Comparison of ENCODE assay signal across 20 cellular contexts in genomic region chr13:76696370-76696769, GRCh38.
DNase-seq lines count a peak whose midpoint lies in the region; ATAC-seq and TF ChIP-seq lines count a peak whose summit lies in the region.
"Had no signal": no experiment of that assay in that cellular context is flagged by ENCODE, and none has a peak within 500 bp of the region (broad histone marks: within the 10 kb centered on the region; RNA-seq: fewer than 3 reads in every experiment).

No MANE protein-coding gene starts in this region.

- no peaks in the 10 kb centered on the region for H3K27me3 ChIP-seq in Caco-2 (replicated peaks; ENCODE audit: control insufficient read depth, insufficient read depth, low read length)
- H3K27me3 ChIP-seq in SK-N-SH (ENCODE audit: insufficient read depth), result no peaks in the 10 kb centered on the region
- H3K27me3 ChIP-seq in osteoblast (ENCODE audit: insufficient read depth, low read length), result no peaks in the 10 kb centered on the region
- no peaks in the 10 kb centered on the region for H3K27me3 ChIP-seq in CD8-positive, alpha-beta T cell (ENCODE audit: insufficient read depth, low read length)
- H3K27me3 ChIP-seq: BLaER1, transverse colon had no signal

- TF ChIP-seq EP300 in SK-N-SH (IDR thresholded peaks at IDR 0.05; ENCODE audit: borderline replicate concordance in 1 of 2, low read depth in 1 of 2, low read length in 1 of 2), result no peak

- no TSS peak for BruUV-seq in Caco-2 (replicated peaks; lab: Mats Ljungman, UMichigan)

- H3K4me1 ChIP-seq in Caco-2 (peaks cover 25% of the 10 kb centered on the region), SK-N-SH (ENCODE audit: control insufficient read depth in 1 of 2, insufficient read depth in 2 of 2, low read depth in 1 of 2, low read length in 1 of 2) (peaks cover 0 to 3% of the 10 kb centered on the region in 2 experiments; a peak in 2 of 4 replicates), osteoblast (ENCODE audit: insufficient read depth, low read length) (peaks cover 7% of the 10 kb centered on the region)
- H3K4me1 ChIP-seq in CD8-positive, alpha-beta T cell (ENCODE audit: insufficient read depth, low read length), result no peaks in the 10 kb centered on the region
- H3K4me1 ChIP-seq: BLaER1, transverse colon had no signal

- H3K36me3 Mint-ChIP-seq in Caco-2 (ENCODE audit: insufficient read depth, unreplicated experiment), result no peaks in the 10 kb centered on the region
- H3K36me3 Mint-ChIP-seq in CD8-positive, alpha-beta T cell, result no peaks in the 10 kb centered on the region
- H3K36me3 Mint-ChIP-seq: activated CD4-positive, alpha-beta memory T cell treated with anti-CD3 and anti-CD28 coated beads for 36 hours; naive thymus-derived CD8-positive, alpha-beta T cell had no signal

- CTCF ChIA-PET in Caco-2 (lab: Charles Lee) (no interaction called here), SK-N-SH (lab: Yijun Ruan, JAX) (no interaction called here)
- CTCF ChIA-PET in CD8-positive, alpha-beta T cell (lab: Charles Lee), result no interaction called here

- peak overlapping the region; percentile 89 for H3K27ac Mint-ChIP-seq in Caco-2 (ENCODE audit: unreplicated experiment)
- H3K27ac Mint-ChIP-seq in CD8-positive, alpha-beta T cell, result no peak overlapping the region
- H3K27ac Mint-ChIP-seq: activated CD4-positive, alpha-beta memory T cell treated with anti-CD3 and anti-CD28 coated beads for 36 hours; activated T-cell treated with anti-CD3 and anti-CD28 coated beads, Interleukin-2, amount 50 U/mL, for 72 hours; IgD-negative memory B cell; naive thymus-derived CD8-positive, alpha-beta T cell had no signal

- no peaks in the 10 kb centered on the region for H3F3A ChIP-seq in SK-N-SH (replicated peaks; ENCODE audit: insufficient read depth)

- H3K79me2 ChIP-seq in SK-N-SH (ENCODE audit: insufficient read depth), result no peaks in the 10 kb centered on the region
- H3K79me2 ChIP-seq in osteoblast (ENCODE audit: insufficient read depth, low read length), result no peaks in the 10 kb centered on the region

- TF ChIP-seq CTCF in Caco-2 (IDR thresholded peaks at IDR 0.05; ENCODE audit: insufficient read depth in 1 of 2, low read depth in 1 of 2, low read length in 1 of 2, severe bottlenecking in 1 of 2, unreplicated experiment in 1 of 2) (no peak), SK-N-SH (IDR thresholded peaks at IDR 0.05) (no peak), osteoblast (IDR thresholded peaks at IDR 0.05; ENCODE audit: extremely low read depth, low read depth, low read length) (no peak)
- TF ChIP-seq CTCF in CD8-positive, alpha-beta T cell (IDR thresholded peaks at IDR 0.05), result no peak

- peaks cover 10% of the 10 kb centered on the region for H3K9me3 Mint-ChIP-seq in Caco-2 (ENCODE audit: unreplicated experiment)
- H3K9me3 Mint-ChIP-seq in CD8-positive, alpha-beta T cell, result no peaks in the 10 kb centered on the region
- H3K9me3 Mint-ChIP-seq: activated CD4-positive, alpha-beta memory T cell treated with anti-CD3 and anti-CD28 coated beads for 36 hours; activated T-cell treated with anti-CD3 and anti-CD28 coated beads, Interleukin-2, amount 50 U/mL, for 72 hours had no signal

- H4K20me1 ChIP-seq in SK-N-SH (ENCODE audit: insufficient read depth), result no peaks in the 10 kb centered on the region
- H4K20me1 ChIP-seq in osteoblast (ENCODE audit: insufficient read depth, low read length), result no peaks in the 10 kb centered on the region
- H4K20me1 ChIP-seq: BLaER1 had no signal

- H3K27ac ChIP-seq in SK-N-SH (ENCODE audit: low read depth in 2 of 2, low read length in 1 of 2), result peak overlapping the region; percentile 1 to 69; a peak in 2 of 4 replicates
- H3K27ac ChIP-seq in osteoblast (ENCODE audit: low read depth, low read length), result peak overlapping the region; percentile 29
- H3K27ac ChIP-seq in CD8-positive, alpha-beta T cell (ENCODE audit: low read depth, low read length), result no peak overlapping the region
- H3K27ac ChIP-seq: BLaER1, transverse colon had no signal

- no peaks in the 10 kb centered on the region for H3K27me3 Mint-ChIP-seq in Caco-2 (ENCODE audit: insufficient read depth, unreplicated experiment)
- peaks cover 4% of the 10 kb centered on the region for H3K27me3 Mint-ChIP-seq in CD8-positive, alpha-beta T cell (ENCODE audit: low read depth)

- peak overlapping the region; percentile 57 for H2AFZ ChIP-seq in SK-N-SH (ENCODE audit: low read depth)
- H2AFZ ChIP-seq in osteoblast (ENCODE audit: low read length), result peak overlapping the region; percentile 58

- H3K4me2 ChIP-seq in SK-N-SH, result no peak overlapping the region
- no peak overlapping the region for H3K4me2 ChIP-seq in osteoblast (ENCODE audit: insufficient read depth, low read length)
- H3K4me2 ChIP-seq: BLaER1 had no signal

- H3K4me3 Mint-ChIP-seq in Caco-2 (ENCODE audit: unreplicated experiment), result peak overlapping the region; percentile 9
- H3K4me3 Mint-ChIP-seq in CD8-positive, alpha-beta T cell, result no peak overlapping the region
- H3K4me3 Mint-ChIP-seq: activated CD4-positive, alpha-beta memory T cell treated with anti-CD3 and anti-CD28 coated beads for 36 hours; activated T-cell treated with anti-CD3 and anti-CD28 coated beads, Interleukin-2, amount 50 U/mL, for 72 hours; IgD-negative memory B cell; naive thymus-derived CD8-positive, alpha-beta T cell had no signal

- ATAC-seq in HG02970 (IDR thresholded peaks at IDR 0.05; ENCODE audit: low FRiP score, unreplicated experiment) (no peak), HG02571 (IDR thresholded peaks at IDR 0.05; ENCODE audit: unreplicated experiment) (no peak), HG03520 (IDR thresholded peaks at IDR 0.05; ENCODE audit: unreplicated experiment) (no peak)
- no peak for ATAC-seq in CD8-positive, alpha-beta T cell
- ATAC-seq: activated T-cell treated with anti-CD3 and anti-CD28 coated beads, Interleukin-2, amount 50 U/mL, for 72 hours; left lobe of liver; naive thymus-derived CD8-positive, alpha-beta T cell had no signal

- H3K4me1 Mint-ChIP-seq in Caco-2 (ENCODE audit: low read depth, unreplicated experiment), result peaks cover 12% of the 10 kb centered on the region
- H3K4me1 Mint-ChIP-seq in CD8-positive, alpha-beta T cell (ENCODE audit: low read depth), result no peaks in the 10 kb centered on the region
- H3K4me1 Mint-ChIP-seq: IgD-negative memory B cell; naive thymus-derived CD8-positive, alpha-beta T cell had no signal

- H3K9ac ChIP-seq in SK-N-SH, result no peak overlapping the region
- H3K9ac ChIP-seq: BLaER1 had no signal

- WGBS in SK-N-SH (ENCODE audit: low lambda C conversion rate), result 74% methylated on average over 3 of the region's 3 CpGs

- H3K9me3 ChIP-seq in Caco-2, result no peaks in the 10 kb centered on the region
- no peaks in the 10 kb centered on the region for H3K9me3 ChIP-seq in SK-N-SH
- no peaks in the 10 kb centered on the region for H3K9me3 ChIP-seq in osteoblast (ENCODE audit: low read depth, low read length)
- no peaks in the 10 kb centered on the region for H3K9me3 ChIP-seq in CD8-positive, alpha-beta T cell (ENCODE audit: low read length)
- H3K9me3 ChIP-seq: BLaER1, transverse colon had no signal

- H3K36me3 ChIP-seq in Caco-2 (ENCODE audit: control insufficient read depth, insufficient read depth, low read length), result no peaks in the 10 kb centered on the region
- H3K36me3 ChIP-seq in SK-N-SH (replicated peaks in 1 of 2; ENCODE audit: control insufficient read depth in 1 of 2, insufficient read depth in 2 of 2, low read length in 1 of 2), result no peaks in the 10 kb centered on the region
- H3K36me3 ChIP-seq in osteoblast (ENCODE audit: insufficient read depth, low read length), result no peaks in the 10 kb centered on the region
- H3K36me3 ChIP-seq in CD8-positive, alpha-beta T cell (ENCODE audit: insufficient read depth, low read length), result no peaks in the 10 kb centered on the region
- H3K36me3 ChIP-seq: BLaER1, transverse colon had no signal

- DNase-seq in Caco-2 (peak; percentile 47 to 59), SK-N-SH (peak; percentile 4), fibroblast of peridontal ligament (ENCODE audit: extremely low read depth) (peak; percentile 80), osteoblast (ENCODE audit: insufficient read length, low spot score, missing footprints) (peak; percentile 46)
- DNase-seq in CD8-positive, alpha-beta T cell, result no peak
- DNase-seq: activated CD4-positive, alpha-beta memory T cell treated with anti-CD3 and anti-CD28 coated beads for 36 hours; activated T-cell treated with anti-CD3 and anti-CD28 coated beads, Interleukin-2, amount 50 U/mL, for 72 hours; DMS153; hippocampal formation; naive thymus-derived CD8-positive, alpha-beta T cell; NK-92 treated with Interleukin-12 subunit alpha and Interleukin-12 subunit beta, amount 100 ng/mL, for 24 hours; SHP77; stimulated activated CD4-positive, alpha-beta T cell treated with anti-CD3 and anti-CD28 coated beads, Interleukin-4, amount 100 ng/mL, for 4 hours; transverse colon had no signal

- TF ChIP-seq RAD21 in SK-N-SH (IDR thresholded peaks at IDR 0.05; ENCODE audit: low read length), result no peak

- POLR2A ChIA-PET in Caco-2 (lab: Charles Lee), result no interaction called here
- POLR2A ChIA-PET in SK-N-SH (lab: Yijun Ruan, JAX), result no interaction called here
- POLR2A ChIA-PET in CD8-positive, alpha-beta T cell (lab: Charles Lee), result no interaction called here

- intact Hi-C loops in Caco-2 (cut with micrococcal nuclease; ENCODE audit: unreplicated experiment), result no loop called here
- intact Hi-C loops in CD8-positive, alpha-beta T cell (cut with DNase I, micrococcal nuclease), result no loop called here

- no peaks in the 10 kb centered on the region for H3K9me2 ChIP-seq in SK-N-SH

- H3K4me3 ChIP-seq in Caco-2 (ENCODE audit: low read depth, low read length) (no peak overlapping the region), SK-N-SH (ENCODE audit: low read depth in 2 of 2, low read length in 1 of 2) (no peak overlapping the region), osteoblast (ENCODE audit: insufficient read depth, low read length) (no peak overlapping the region)
- H3K4me3 ChIP-seq in CD8-positive, alpha-beta T cell (ENCODE audit: low read depth, low read length), result no peak overlapping the region
- H3K4me3 ChIP-seq: BLaER1, transverse colon had no signal

TF ChIP-seq in SK-N-SH, 30 proteins besides CTCF, POLR2A, EP300 and RAD21 (continues in another document):
- no peak for TF ChIP-seq RFX5 (IDR thresholded peaks at IDR 0.05; ENCODE audit: low read length)
- no peak for TF ChIP-seq SMC3 (IDR thresholded peaks at IDR 0.05; ENCODE audit: low read depth, low read length)
- no peak for TF ChIP-seq SIN3A (IDR thresholded peaks at IDR 0.05; ENCODE audit: borderline replicate concordance, low read depth, low read length)
- TF ChIP-seq PBX3 (IDR thresholded peaks at IDR 0.05), result peak; percentile 63

Comparison
In these comparisons a context has a peak if more than half of its experiments do, and no peak if none do; other contexts are left out.
1. DNase-seq: peak in Caco-2 (2 of 2), SK-N-SH (single experiment), fibroblast of peridontal ligament (single experiment) and osteoblast (single experiment); none in CD8-positive, alpha-beta T cell (0 of 7).